1 cellular context compared by ENCODE assay signal in genomic region chr18:9575558-9575957, GRCh38.
TF ChIP-seq lines count a peak whose summit lies in the region.

No MANE protein-coding gene starts in this region.

TF ChIP-seq in HepG2, 621 proteins besides CTCF, POLR2A, EP300 and RAD21 (continued from another document and continues in another):
- TF ChIP-seq, protein P1, sequence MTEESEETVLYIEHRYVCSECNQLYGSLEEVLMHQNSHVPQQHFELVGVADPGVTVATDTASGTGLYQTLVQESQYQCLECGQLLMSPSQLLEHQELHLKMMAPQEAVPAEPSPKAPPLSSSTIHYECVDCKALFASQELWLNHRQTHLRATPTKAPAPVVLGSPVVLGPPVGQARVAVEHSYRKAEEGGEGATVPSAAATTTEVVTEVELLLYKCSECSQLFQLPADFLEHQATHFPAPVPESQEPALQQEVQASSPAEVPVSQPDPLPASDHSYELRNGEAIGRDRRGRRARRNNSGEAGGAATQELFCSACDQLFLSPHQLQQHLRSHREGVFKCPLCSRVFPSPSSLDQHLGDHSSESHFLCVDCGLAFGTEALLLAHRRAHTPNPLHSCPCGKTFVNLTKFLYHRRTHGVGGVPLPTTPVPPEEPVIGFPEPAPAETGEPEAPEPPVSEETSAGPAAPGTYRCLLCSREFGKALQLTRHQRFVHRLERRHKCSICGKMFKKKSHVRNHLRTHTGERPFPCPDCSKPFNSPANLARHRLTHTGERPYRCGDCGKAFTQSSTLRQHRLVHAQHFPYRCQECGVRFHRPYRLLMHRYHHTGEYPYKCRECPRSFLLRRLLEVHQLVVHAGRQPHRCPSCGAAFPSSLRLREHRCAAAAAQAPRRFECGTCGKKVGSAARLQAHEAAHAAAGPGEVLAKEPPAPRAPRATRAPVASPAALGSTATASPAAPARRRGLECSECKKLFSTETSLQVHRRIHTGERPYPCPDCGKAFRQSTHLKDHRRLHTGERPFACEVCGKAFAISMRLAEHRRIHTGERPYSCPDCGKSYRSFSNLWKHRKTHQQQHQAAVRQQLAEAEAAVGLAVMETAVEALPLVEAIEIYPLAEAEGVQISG (CRISPR knock-in tag; IDR thresholded peaks at IDR 0.05), result no peak
- TF ChIP-seq, protein P2, sequence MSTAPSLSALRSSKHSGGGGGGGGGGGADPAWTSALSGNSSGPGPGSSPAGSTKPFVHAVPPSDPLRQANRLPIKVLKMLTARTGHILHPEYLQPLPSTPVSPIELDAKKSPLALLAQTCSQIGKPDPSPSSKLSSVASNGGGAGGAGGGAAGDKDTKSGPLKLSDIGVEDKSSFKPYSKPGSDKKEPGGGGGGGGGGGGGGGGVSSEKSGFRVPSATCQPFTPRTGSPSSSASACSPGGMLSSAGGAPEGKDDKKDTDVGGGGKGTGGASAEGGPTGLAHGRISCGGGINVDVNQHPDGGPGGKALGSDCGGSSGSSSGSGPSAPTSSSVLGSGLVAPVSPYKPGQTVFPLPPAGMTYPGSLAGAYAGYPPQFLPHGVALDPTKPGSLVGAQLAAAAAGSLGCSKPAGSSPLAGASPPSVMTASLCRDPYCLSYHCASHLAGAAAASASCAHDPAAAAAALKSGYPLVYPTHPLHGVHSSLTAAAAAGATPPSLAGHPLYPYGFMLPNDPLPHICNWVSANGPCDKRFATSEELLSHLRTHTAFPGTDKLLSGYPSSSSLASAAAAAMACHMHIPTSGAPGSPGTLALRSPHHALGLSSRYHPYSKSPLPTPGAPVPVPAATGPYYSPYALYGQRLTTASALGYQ (CRISPR knock-in tag; IDR thresholded peaks at IDR 0.05), result no peak
- TF ChIP-seq ZNF678 (CRISPR knock-in tag; IDR thresholded peaks at IDR 0.05), result no peak
- TF ChIP-seq, protein P3, sequence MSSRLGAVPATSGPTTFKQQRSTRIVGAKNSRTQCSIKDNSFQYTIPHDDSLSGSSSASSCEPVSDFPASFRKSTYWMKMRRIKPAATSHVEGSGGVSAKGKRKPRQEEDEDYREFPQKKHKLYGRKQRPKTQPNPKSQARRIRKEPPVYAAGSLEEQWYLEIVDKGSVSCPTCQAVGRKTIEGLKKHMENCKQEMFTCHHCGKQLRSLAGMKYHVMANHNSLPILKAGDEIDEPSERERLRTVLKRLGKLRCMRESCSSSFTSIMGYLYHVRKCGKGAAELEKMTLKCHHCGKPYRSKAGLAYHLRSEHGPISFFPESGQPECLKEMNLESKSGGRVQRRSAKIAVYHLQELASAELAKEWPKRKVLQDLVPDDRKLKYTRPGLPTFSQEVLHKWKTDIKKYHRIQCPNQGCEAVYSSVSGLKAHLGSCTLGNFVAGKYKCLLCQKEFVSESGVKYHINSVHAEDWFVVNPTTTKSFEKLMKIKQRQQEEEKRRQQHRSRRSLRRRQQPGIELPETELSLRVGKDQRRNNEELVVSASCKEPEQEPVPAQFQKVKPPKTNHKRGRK (CRISPR knock-in tag; IDR thresholded peaks at IDR 0.05), result no peak
- no peak for TF ChIP-seq ZNF17 (CRISPR knock-in tag; IDR thresholded peaks at IDR 0.05)
- TF ChIP-seq ZSCAN12 (CRISPR knock-in tag; IDR thresholded peaks at IDR 0.05), result no peak
- TF ChIP-seq UBTF (CRISPR knock-in tag; IDR thresholded peaks at IDR 0.05), result no peak
- TF ChIP-seq HNRNPK (IDR thresholded peaks at IDR 0.05; ENCODE audit: low read depth, low read length, poor library complexity, severe bottlenecking), result no peak
- TF ChIP-seq ZNF580 (CRISPR knock-in tag; IDR thresholded peaks at IDR 0.05; ENCODE audit: borderline replicate concordance, low read depth), result no peak
- TF ChIP-seq FOXK2 (IDR thresholded peaks at IDR 0.05), result no peak
- TF ChIP-seq, protein P4, sequence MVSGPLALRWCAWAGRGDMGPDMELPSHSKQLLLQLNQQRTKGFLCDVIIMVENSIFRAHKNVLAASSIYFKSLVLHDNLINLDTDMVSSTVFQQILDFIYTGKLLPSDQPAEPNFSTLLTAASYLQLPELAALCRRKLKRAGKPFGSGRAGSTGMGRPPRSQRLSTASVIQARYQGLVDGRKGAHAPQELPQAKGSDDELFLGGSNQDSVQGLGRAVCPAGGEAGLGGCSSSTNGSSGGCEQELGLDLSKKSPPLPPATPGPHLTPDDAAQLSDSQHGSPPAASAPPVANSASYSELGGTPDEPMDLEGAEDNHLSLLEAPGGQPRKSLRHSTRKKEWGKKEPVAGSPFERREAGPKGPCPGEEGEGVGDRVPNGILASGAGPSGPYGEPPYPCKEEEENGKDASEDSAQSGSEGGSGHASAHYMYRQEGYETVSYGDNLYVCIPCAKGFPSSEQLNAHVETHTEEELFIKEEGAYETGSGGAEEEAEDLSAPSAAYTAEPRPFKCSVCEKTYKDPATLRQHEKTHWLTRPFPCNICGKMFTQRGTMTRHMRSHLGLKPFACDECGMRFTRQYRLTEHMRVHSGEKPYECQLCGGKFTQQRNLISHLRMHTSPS (CRISPR knock-in tag; IDR thresholded peaks at IDR 0.05; ENCODE audit: low read depth), result no peak
- TF ChIP-seq SMAD1 (CRISPR knock-in tag; IDR thresholded peaks at IDR 0.05; ENCODE audit: borderline replicate concordance, low read depth), result no peak
- no peak for TF ChIP-seq ZNF547 (CRISPR knock-in tag; IDR thresholded peaks at IDR 0.05)
- TF ChIP-seq, protein P5, sequence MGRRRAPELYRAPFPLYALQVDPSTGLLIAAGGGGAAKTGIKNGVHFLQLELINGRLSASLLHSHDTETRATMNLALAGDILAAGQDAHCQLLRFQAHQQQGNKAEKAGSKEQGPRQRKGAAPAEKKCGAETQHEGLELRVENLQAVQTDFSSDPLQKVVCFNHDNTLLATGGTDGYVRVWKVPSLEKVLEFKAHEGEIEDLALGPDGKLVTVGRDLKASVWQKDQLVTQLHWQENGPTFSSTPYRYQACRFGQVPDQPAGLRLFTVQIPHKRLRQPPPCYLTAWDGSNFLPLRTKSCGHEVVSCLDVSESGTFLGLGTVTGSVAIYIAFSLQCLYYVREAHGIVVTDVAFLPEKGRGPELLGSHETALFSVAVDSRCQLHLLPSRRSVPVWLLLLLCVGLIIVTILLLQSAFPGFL (CRISPR knock-in tag; IDR thresholded peaks at IDR 0.05), result no peak
- no peak for TF ChIP-seq NFYB (CRISPR knock-in tag; IDR thresholded peaks at IDR 0.05)
- no peak for TF ChIP-seq ZFP1 (CRISPR knock-in tag; IDR thresholded peaks at IDR 0.05)
- no peak for TF ChIP-seq HOXA7 (CRISPR knock-in tag; IDR thresholded peaks at IDR 0.05)
- TF ChIP-seq ZNF205 (CRISPR knock-in tag; IDR thresholded peaks at IDR 0.05), result no peak
- no peak for TF ChIP-seq RFXANK (CRISPR knock-in tag; IDR thresholded peaks at IDR 0.05)
- no peak for TF ChIP-seq ZNF484 (CRISPR knock-in tag; IDR thresholded peaks at IDR 0.05; ENCODE audit: borderline replicate concordance, low read depth)
- peak; percentile 34; the same call in 1 of the 2 replicates for TF ChIP-seq FOXP4 (CRISPR knock-in tag; IDR thresholded peaks at IDR 0.05)
- TF ChIP-seq ZNF891 (CRISPR knock-in tag; IDR thresholded peaks at IDR 0.05), result no peak
- peak; percentile 24; the same call in 1 of the 2 replicates for TF ChIP-seq KMT2B (CRISPR knock-in tag; IDR thresholded peaks at IDR 0.05)
- TF ChIP-seq EEA1 (CRISPR knock-in tag; IDR thresholded peaks at IDR 0.05; ENCODE audit: borderline replicate concordance), result no peak
- TF ChIP-seq ZNF800 (CRISPR knock-in tag; IDR thresholded peaks at IDR 0.05), result no peak
- TF ChIP-seq JDP2 (CRISPR knock-in tag; IDR thresholded peaks at IDR 0.05; ENCODE audit: borderline replicate concordance), result no peak
- no peak for TF ChIP-seq ZNF772 (CRISPR knock-in tag; IDR thresholded peaks at IDR 0.05)
- no peak for TF ChIP-seq RFX5 (IDR thresholded peaks at IDR 0.05; ENCODE audit: low read depth, low read length)
- no peak for TF ChIP-seq ZNF136 (CRISPR knock-in tag; IDR thresholded peaks at IDR 0.05; ENCODE audit: low read depth)
- no peak for TF ChIP-seq EZH2 (conservative IDR thresholded peaks at IDR 0.05; ENCODE audit: low read depth, low read length)
- TF ChIP-seq NAIF1 (CRISPR knock-in tag; IDR thresholded peaks at IDR 0.05; ENCODE audit: borderline replicate concordance), result no peak
- no peak for TF ChIP-seq HBP1 (CRISPR knock-in tag; IDR thresholded peaks at IDR 0.05; ENCODE audit: low read depth)
- no peak for TF ChIP-seq ZNF326 (CRISPR knock-in tag; IDR thresholded peaks at IDR 0.05; ENCODE audit: borderline replicate concordance)
- TF ChIP-seq FOSL2 (CRISPR knock-in tag; IDR thresholded peaks at IDR 0.05), result peak; percentile 53; the same call in 1 of the 2 replicates
- TF ChIP-seq GLI4 (CRISPR knock-in tag; IDR thresholded peaks at IDR 0.05; ENCODE audit: borderline replicate concordance), result no peak
- TF ChIP-seq BRCA1 (CRISPR knock-in tag; IDR thresholded peaks at IDR 0.05), result no peak
- TF ChIP-seq ERF (CRISPR knock-in tag; IDR thresholded peaks at IDR 0.05), result peak; percentile 90
- TF ChIP-seq, protein P6, sequence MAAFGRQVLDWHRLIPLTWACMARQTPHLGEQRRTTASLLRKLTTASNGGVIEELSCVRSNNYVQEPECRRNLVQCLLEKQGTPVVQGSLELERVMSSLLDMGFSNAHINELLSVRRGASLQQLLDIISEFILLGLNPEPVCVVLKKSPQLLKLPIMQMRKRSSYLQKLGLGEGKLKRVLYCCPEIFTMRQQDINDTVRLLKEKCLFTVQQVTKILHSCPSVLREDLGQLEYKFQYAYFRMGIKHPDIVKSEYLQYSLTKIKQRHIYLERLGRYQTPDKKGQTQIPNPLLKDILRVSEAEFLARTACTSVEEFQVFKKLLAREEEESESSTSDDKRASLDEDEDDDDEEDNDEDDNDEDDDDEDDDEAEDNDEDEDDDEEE (CRISPR knock-in tag; IDR thresholded peaks at IDR 0.05), result no peak
- TF ChIP-seq NCOA2 (CRISPR knock-in tag; IDR thresholded peaks at IDR 0.05), result no peak
- no peak for TF ChIP-seq ZNF672 (CRISPR knock-in tag; IDR thresholded peaks at IDR 0.05)
- no peak for TF ChIP-seq ZNF629 (CRISPR knock-in tag; conservative IDR thresholded peaks at IDR 0.05)
